Comparison of ENCODE assay signal across 8 cellular contexts in the genomic region with DNA sequence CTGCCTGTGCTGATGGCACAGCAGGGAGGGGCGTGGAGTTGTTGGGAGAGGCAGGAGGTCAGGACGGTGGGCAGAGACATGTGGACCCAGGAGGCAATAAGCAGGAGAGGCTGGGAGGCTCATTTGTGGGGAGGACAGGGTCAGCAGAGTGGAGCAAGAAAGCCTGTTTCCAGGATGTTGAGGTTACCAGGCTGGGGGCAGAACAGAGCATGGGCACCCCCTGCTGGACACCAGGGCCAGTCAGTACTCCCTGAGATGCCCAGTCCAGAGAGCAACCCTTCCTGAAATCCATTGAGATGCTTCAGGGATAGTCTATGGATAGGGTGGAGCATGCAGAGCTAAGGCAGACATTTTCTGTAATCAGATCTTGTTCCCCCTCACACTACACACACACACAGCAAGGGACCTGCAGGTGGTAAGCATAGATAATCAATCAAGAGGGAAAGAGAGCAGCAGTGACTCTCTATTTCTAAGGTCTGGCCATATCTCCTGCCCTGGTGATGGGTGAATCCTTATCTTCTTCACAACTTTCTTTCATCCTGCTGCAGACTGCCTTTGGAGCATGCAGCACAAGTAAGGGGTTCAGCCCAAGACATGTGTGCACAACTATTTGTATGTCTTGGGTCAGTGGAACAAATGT. TPM values are rescaled to one million over a fixed set of nuclear protein-coding genes. Genes with fewer than 3 reads are reported as not detected.
DNase-seq lines count a peak whose midpoint lies in the region; ATAC-seq, FAIRE-seq and TF ChIP-seq lines count a peak whose summit lies in the region.

No MANE protein-coding gene starts in this region.

- H3K9ac ChIP-seq in endothelial cell of umbilical vein (replicated peaks; ENCODE audit: extremely low read depth, insufficient read depth, low read length) (no peak overlapping the region), mesenchymal stem cell (ENCODE audit: low read length) (peak overlapping the region; percentile 22)

- intact Hi-C loops in endothelial cell of umbilical vein (cut with micrococcal nuclease) = loop anchor here (1.0 to 5.0 kb wide), 6 partner anchors 21 to 544 kb away; partner anchors contain the start of gene DAAM2

- POLR2A ChIA-PET in RWPE1 (lab: Yijun Ruan, JAX; ENCODE audit: low non-redundant PET) = no interaction called here
- POLR2A ChIA-PET in endothelial cell of umbilical vein (lab: Charles Lee) = no interaction called here

- CTCF ChIA-PET in RWPE1 (lab: Yijun Ruan, JAX) (interaction anchor here (0.6 kb wide), 1 partner anchor 67 kb away, joined by 8 read pairs; no protein-coding TSS in a partner anchor), endothelial cell of umbilical vein (lab: Charles Lee) (interaction anchor here (0.6 to 13.2 kb wide), 11 partner anchors 10 to 539 kb away, joined by 3 to 313 read pairs (median 5); no protein-coding TSS in a partner anchor)

- peak overlapping the region; percentile 82 for H2AK5ac ChIP-seq in mesenchymal stem cell (ENCODE audit: low read length, severe bottlenecking)

- no peak overlapping the region for H3K23ac ChIP-seq in mesenchymal stem cell (ENCODE audit: low read length in 2 of 2)

- peak overlapping the region in 1 of 2 experiments; percentile 3 for H3K4ac ChIP-seq in mesenchymal stem cell (ENCODE audit: low read depth in 1 of 2, low read length in 2 of 2)

- H3K27ac ChIP-seq in RWPE1 (no peak overlapping the region), endothelial cell of umbilical vein (ENCODE audit: insufficient read depth, low read depth, low read length) (no peak overlapping the region), mesenchymal stem cell (ENCODE audit: low read length, poor library complexity, severe bottlenecking) (peak overlapping the region; percentile 7)

- H2BK12ac ChIP-seq in mesenchymal stem cell (ENCODE audit: low read length in 2 of 2) = peak overlapping the region in 1 of 2 experiments; percentile 7

- BruUV-seq in endothelial cell of umbilical vein (replicated peaks; lab: Mats Ljungman, UMichigan) = no TSS peak

- no peak overlapping the region for H2BK120ac ChIP-seq in mesenchymal stem cell (ENCODE audit: low read depth, low read length)

- no peaks in the 10 kb centered on the region for H3K9me3 Mint-ChIP-seq in type B pancreatic cell

- peak; percentile 31 for TF ChIP-seq CTCF in D721Med (IDR thresholded peaks at IDR 0.05; ENCODE audit: insufficient read depth, missing control alignments)
- TF ChIP-seq CTCF in RWPE1 (conservative IDR thresholded peaks at IDR 0.05; ENCODE audit: low read depth) = no peak
- peak; percentile 79 to 94 for TF ChIP-seq CTCF in endothelial cell of umbilical vein (IDR thresholded peaks at IDR 0.05; ENCODE audit: extremely low read depth in 1 of 2, insufficient read depth in 1 of 2, low read depth in 1 of 2, low read length in 2 of 2)
- peak; percentile 81 for TF ChIP-seq CTCF in type B pancreatic cell (conservative IDR thresholded peaks at IDR 0.05)

- DNase-seq in D721Med (ENCODE audit: insufficient read length, low spot score) (no peak), HCEC 1CT (peak; percentile 71), RWPE1 (ENCODE audit: low spot score) (peak; percentile 13), endothelial cell of umbilical vein (ENCODE audit: low read depth, low spot score) (peak; percentile 69), mesenchymal stem cell (peak; percentile 70), type B pancreatic cell (ENCODE audit: extremely low spot score, unreplicated experiment) (no peak)

- dilution Hi-C loops in endothelial cell of umbilical vein (cut with MboI; ENCODE audit: extremely low pct_ligation_motif_present, low sequenced_read_pairs) = no loop called here

- ATAC-seq in HG03521 (IDR thresholded peaks at IDR 0.05; ENCODE audit: unreplicated experiment) (no peak), GM18517 (IDR thresholded peaks at IDR 0.05; ENCODE audit: unreplicated experiment) (no peak)

- H3K36me3 ChIP-seq in endothelial cell of umbilical vein (ENCODE audit: control insufficient read depth in 2 of 2, extremely low read depth in 1 of 2, insufficient read depth in 2 of 2, low read length in 2 of 2) (no peaks in the 10 kb centered on the region), mesenchymal stem cell (ENCODE audit: control insufficient read depth in 1 of 2, insufficient read depth in 2 of 2, low read depth in 1 of 2, low read length in 2 of 2) (peaks cover 8 to 12% of the 10 kb centered on the region in 2 experiments)

- H3K14ac ChIP-seq in mesenchymal stem cell (ENCODE audit: low read length in 2 of 2) = peak overlapping the region in 1 of 2 experiments; percentile 37

- peak overlapping the region; percentile 20 for H4K91ac ChIP-seq in mesenchymal stem cell (ENCODE audit: low read length)

- H2AFZ ChIP-seq in endothelial cell of umbilical vein (ENCODE audit: low read depth, low read length) (no peak overlapping the region), mesenchymal stem cell (ENCODE audit: low read depth, low read length) (no peak overlapping the region)

- WGBS in mesenchymal stem cell = 51% methylated on average over 2 of the region's 2 CpGs

- no peak overlapping the region for H3K4me2 ChIP-seq in endothelial cell of umbilical vein (ENCODE audit: insufficient read depth, low read length)
- no peak overlapping the region for H3K4me2 ChIP-seq in mesenchymal stem cell (ENCODE audit: low read length, poor library complexity, severe bottlenecking)

- H3K4me3 Mint-ChIP-seq in type B pancreatic cell = no peak overlapping the region

- peaks cover 1% of the 10 kb centered on the region for H3K4me1 Mint-ChIP-seq in type B pancreatic cell (ENCODE audit: unreplicated experiment)

- H3K4me1 ChIP-seq in endothelial cell of umbilical vein (ENCODE audit: control insufficient read depth, extremely low read depth, insufficient read depth, low read length) (peaks cover 10% of the 10 kb centered on the region), mesenchymal stem cell (ENCODE audit: control insufficient read depth, insufficient read depth, low read depth, low read length) (peaks cover 18% of the 10 kb centered on the region)

- peak overlapping the region; percentile 6 to 58 for H3K18ac ChIP-seq in mesenchymal stem cell (ENCODE audit: low read depth in 1 of 2, low read length in 2 of 2)

- no peak overlapping the region for H2BK5ac ChIP-seq in mesenchymal stem cell (ENCODE audit: low read depth, low read length, poor library complexity, severe bottlenecking)

- no peaks in the 10 kb centered on the region for H3K79me1 ChIP-seq in mesenchymal stem cell (replicated peaks; ENCODE audit: low read length, poor library complexity, severe bottlenecking)

- no peak overlapping the region for H3K27ac Mint-ChIP-seq in type B pancreatic cell

- no peak overlapping the region for H3K4me3 ChIP-seq in endothelial cell of umbilical vein (replicated peaks in 1 of 3; ENCODE audit: insufficient read depth in 1 of 3, low read depth in 1 of 3, low read length in 3 of 3)
- H3K4me3 ChIP-seq in mesenchymal stem cell (ENCODE audit: insufficient read depth in 1 of 2, low read depth in 1 of 2, low read length in 2 of 2) = no peak overlapping the region

- no peak overlapping the region for H4K8ac ChIP-seq in mesenchymal stem cell (ENCODE audit: low read length)

- H2BK15ac ChIP-seq in mesenchymal stem cell (ENCODE audit: low read depth, poor library complexity, severe bottlenecking) = peak overlapping the region; percentile 6

- no peaks in the 10 kb centered on the region for H3K27me3 Mint-ChIP-seq in type B pancreatic cell

- peaks cover 7% of the 10 kb centered on the region for H3K36me3 Mint-ChIP-seq in type B pancreatic cell

- no peak for TF ChIP-seq POLR2A in endothelial cell of umbilical vein (IDR thresholded peaks at IDR 0.05; ENCODE audit: low read depth, low read length)

- no peaks in the 10 kb centered on the region for H4K20me1 ChIP-seq in endothelial cell of umbilical vein (replicated peaks; ENCODE audit: control insufficient read depth, extremely low read depth, insufficient read depth, low read length)

- H3K9me1 ChIP-seq in endothelial cell of umbilical vein (replicated peaks; ENCODE audit: control insufficient read depth, extremely low read depth, insufficient read depth, low read length) = no peaks in the 10 kb centered on the region

- no peaks in the 10 kb centered on the region for H3K79me2 ChIP-seq in endothelial cell of umbilical vein (ENCODE audit: control insufficient read depth, insufficient read depth, low read length)

- H3K27me3 ChIP-seq in endothelial cell of umbilical vein (ENCODE audit: control insufficient read depth in 2 of 2, insufficient read depth in 2 of 2, low read length in 2 of 2) (no peaks in the 10 kb centered on the region), mesenchymal stem cell (ENCODE audit: control insufficient read depth in 1 of 2, insufficient read depth in 1 of 2, low read length in 2 of 2) (no peaks in the 10 kb centered on the region)

- no peaks in the 10 kb centered on the region for H3K9me3 ChIP-seq in endothelial cell of umbilical vein (replicated peaks; ENCODE audit: control insufficient read depth, insufficient read depth, low read length)
- no peaks in the 10 kb centered on the region for H3K9me3 ChIP-seq in mesenchymal stem cell (ENCODE audit: control insufficient read depth, low read length)

- FAIRE-seq in D721Med (lab: Jason Lieb, UNC) (no peak), endothelial cell of umbilical vein (lab: Jason Lieb, UNC) (peak; percentile 84)

TF ChIP-seq in endothelial cell of umbilical vein, 7 proteins besides CTCF, POLR2A, EP300 and RAD21 (continues in another document):
- TF ChIP-seq GATA2 (IDR thresholded peaks at IDR 0.05; ENCODE audit: insufficient read depth, insufficient read length, low read depth, low read length) (no peak), POLR2AphosphoS5 (IDR thresholded peaks at IDR 0.05; ENCODE audit: insufficient read depth, low read depth, low read length) (no peak), JUN (IDR thresholded peaks at IDR 0.05; ENCODE audit: borderline replicate concordance, insufficient read depth, insufficient read length, low read depth) (no peak), EZH2 (IDR thresholded peaks at IDR 0.05; ENCODE audit: borderline replicate concordance, low read depth, low read length, severe bottlenecking) (no peak), MYC (IDR thresholded peaks at IDR 0.05; ENCODE audit: low read depth, low read length) (no peak)

RNA-seq across cellular contexts. Expression of gene MOCS1, which starts 41.7 kb away (rescaled TPM):
- total RNA-seq in endothelial cell of umbilical vein (10.3 and 12.8 TPM in 2 replicates), type B pancreatic cell (ENCODE audit: low replicate concordance) (5.7 and 15.6 TPM in 2 replicates)
- 7.3 and 8.3 TPM in 2 replicates for polyA plus RNA-seq in endothelial cell of umbilical vein
- 6.5 and 7.1 TPM in 2 replicates for polyA plus RNA-seq in endothelial cell of umbilical vein (2011; cell fraction: cytosol; rRNA removed)
- 7.2 and 8.1 TPM in 2 replicates for polyA plus RNA-seq in endothelial cell of umbilical vein (2011; cell fraction: nucleus; rRNA removed)
- polyA plus RNA-seq in endothelial cell of umbilical vein (2012) = 6.8 and 7.0 TPM in 2 replicates
- 14.2 and 15.3 TPM in 2 replicates for polyA minus RNA-seq in endothelial cell of umbilical vein
- polyA minus RNA-seq in endothelial cell of umbilical vein (2011; cell fraction: cytosol; rRNA and poly(A)+ RNA removed) = not detected
- polyA minus RNA-seq in endothelial cell of umbilical vein (2011; cell fraction: nucleus; rRNA and poly(A)+ RNA removed) = 7.7 and 7.8 TPM in 2 replicates
- 10.7 TPM for polyA plus RNA-seq in mesenchymal stem cell (2013, experiment 1 of 2)
- polyA plus RNA-seq in mesenchymal stem cell (2013, experiment 2 of 2) = 10.4 TPM

Comparison
In these comparisons a context has a peak if more than half of its experiments do, and no peak if none do; other contexts are left out.
1. DNase-seq: peak in HCEC 1CT (single experiment), RWPE1 (single experiment), endothelial cell of umbilical vein (single experiment) and mesenchymal stem cell (single experiment); none in D721Med (single experiment) and type B pancreatic cell (single experiment).